In genomic region chr16:3022208-3022696, GRCh38 we compare ENCODE assay signal across 8 cellular contexts. TPM values are rescaled to one million over a fixed set of nuclear protein-coding genes. Genes with fewer than 3 reads are reported as not detected.
DNase-seq lines count a peak whose midpoint lies in the region; ATAC-seq and TF ChIP-seq lines count a peak whose summit lies in the region.

No MANE protein-coding gene starts in this region.

- DNase-seq in NK-92 treated with Interleukin-12 subunit alpha and Interleukin-12 subunit beta, amount 100 ng/mL, for 24 hours (lab: John Stamatoyannopoulos, UW), result peak; percentile 77
- DNase-seq in NK-92 (lab: John Stamatoyannopoulos, UW; ENCODE audit: unreplicated experiment), result no peak
- DNase-seq in T-helper 22 cell (ENCODE audit: low read depth), result peak; percentile 76
- DNase-seq in right atrium auricular region (ENCODE audit: low spot score), result peak; percentile 97
- peak; percentile 90 for DNase-seq in retinal pigment epithelial cell (ENCODE audit: low read depth)
- DNase-seq in uterus, result peak; percentile 95

- H3K36me3 ChIP-seq in right atrium auricular region, result peaks cover 11% of the 10 kb centered on the region
- no peaks in the 10 kb centered on the region for H3K36me3 ChIP-seq in uterus

- H3K9me3 ChIP-seq in right atrium auricular region (no peaks in the 10 kb centered on the region), uterus (no peaks in the 10 kb centered on the region)

- intact Hi-C loops in uterus (cut with DNase I; ENCODE audit: low total_unique reads), result no loop called here

- TF ChIP-seq CTCF in right atrium auricular region (IDR thresholded peaks at IDR 0.05), result no peak
- TF ChIP-seq CTCF in retinal pigment epithelial cell (conservative IDR thresholded peaks at IDR 0.05; ENCODE audit: low read depth, low read length), result no peak
- TF ChIP-seq CTCF in uterus (IDR thresholded peaks at IDR 0.05), result no peak

- peak in 1 of 2 donors; percentile 25 for TF ChIP-seq POLR2A in uterus (IDR thresholded peaks at IDR 0.05)

- H3K27ac ChIP-seq in angular gyrus (ENCODE audit: low read depth, low read length), result peak overlapping the region; percentile 98
- H3K27ac ChIP-seq in right atrium auricular region, result peak overlapping the region; percentile 95 to 99
- peak overlapping the region; percentile 94 to 95 for H3K27ac ChIP-seq in uterus

- H3K4me3 ChIP-seq in right atrium auricular region (peak overlapping the region; percentile 74 to 94), retinal pigment epithelial cell (ENCODE audit: low read length) (peak overlapping the region; percentile 64), uterus (peak overlapping the region; percentile 51 to 78)

- ATAC-seq in GM18907 (IDR thresholded peaks at IDR 0.05; ENCODE audit: unreplicated experiment), result no peak

- H3K27me3 ChIP-seq in right atrium auricular region (peaks cover 0 to 11% of the 10 kb centered on the region in 2 donors), uterus (peaks cover 6 to 12% of the 10 kb centered on the region in 2 donors)

- H3K4me1 ChIP-seq in right atrium auricular region (peaks cover 0 to 56% of the 10 kb centered on the region in 2 donors), uterus (peaks cover 0 to 18% of the 10 kb centered on the region in 2 donors)

RNA-seq across cellular contexts. Expression of gene HCFC1R1, which starts 1.5 kb away (rescaled TPM):
- total RNA-seq in right atrium auricular region (10 to 100 TPM; 22.5 to 33.1 TPM), uterus (10 to 100 TPM in 3 of 4 donors, 1 to 10 TPM in 1; 3.6 to 67.5 (median 25.4) TPM)

RNA-seq across cellular contexts. Expression of gene THOC6, which starts 1.6 kb away (rescaled TPM):
- total RNA-seq in right atrium auricular region (10 to 100 TPM in 1 of 2 donors, 1 to 10 TPM in 1; 7.4 to 12.6 TPM), uterus (10 to 100 TPM in 3 of 4 donors, 1 to 10 TPM in 1; 3.8 to 29.0 (median 22.3) TPM)

RNA-seq across cellular contexts. Expression of gene TNFRSF12A, which starts 2.1 kb away (rescaled TPM):
- 100 to 1,000 TPM in 1 of 2 donors, 10 to 100 TPM in 1; 36.8 to 280 TPM for total RNA-seq in right atrium auricular region
- total RNA-seq in uterus, result 10 to 100 TPM; 12.6 to 76.2 (median 24.0) TPM

RNA-seq across cellular contexts. Expression of gene CLDN6, which starts 4.3 kb away (rescaled TPM):
- total RNA-seq in right atrium auricular region (not detected), uterus (1 to 10 TPM in 1 of 4 donors, not detected in 3; 4.1 TPM)

RNA-seq across cellular contexts. Expression of gene CLDN9, which starts 9.5 kb away (rescaled TPM):
- total RNA-seq in right atrium auricular region (under 1 TPM in 1 of 2 donors, not detected in 1; 0.39 TPM), uterus (1 to 10 TPM in 1 of 4 donors, under 1 TPM in 1, not detected in 2; 0.21 to 1.8 TPM)
